9 cellular contexts compared by ENCODE assay signal in genomic region chr6:154615483-154616025, GRCh38.
DNase-seq lines count a peak whose midpoint lies in the region; ATAC-seq and TF ChIP-seq lines count a peak whose summit lies in the region.
"Had no signal": no experiment of that assay in that cellular context is flagged by ENCODE, and none has a peak within 500 bp of the region (broad histone marks: within the 10 kb centered on the region; RNA-seq: fewer than 3 reads in every experiment).

No MANE protein-coding gene starts in this region.

- peaks cover 4% of the 10 kb centered on the region for H3K4me1 Mint-ChIP-seq in T-helper 2 cell treated with Interferon-gamma antibody and Interleukin-4, amounts not matched to agents 5 μg/mL and 100 μg/mL, for 36 hours (ENCODE audit: low read depth)

- H3K27ac ChIP-seq in esophagus squamous epithelium, result no peak overlapping the region

- H3K27me3 Mint-ChIP-seq in T-helper 2 cell treated with Interferon-gamma antibody and Interleukin-4, amounts not matched to agents 5 μg/mL and 100 μg/mL, for 36 hours (ENCODE audit: low read depth), result peaks cover 2% of the 10 kb centered on the region

- intact Hi-C loops in esophagus squamous epithelium (cut with DNase I), result no loop called here

- no peak overlapping the region for H3K27ac Mint-ChIP-seq in T-helper 2 cell treated with Interferon-gamma antibody and Interleukin-4, amounts not matched to agents 5 μg/mL and 100 μg/mL, for 36 hours

- no peak overlapping the region for H3K4me3 ChIP-seq in cardiac fibroblast (replicated peaks in 1 of 2; ENCODE audit: low read depth in 2 of 2, low read length in 2 of 2)
- H3K4me3 ChIP-seq in esophagus squamous epithelium, result no peak overlapping the region
- H3K4me3 ChIP-seq: GM12878 had no signal

- TF ChIP-seq CTCF in cardiac fibroblast (IDR thresholded peaks at IDR 0.05; ENCODE audit: low read depth, low read length) (no peak), esophagus squamous epithelium (IDR thresholded peaks at IDR 0.05) (no peak)

- H3K4me3 Mint-ChIP-seq in T-helper 2 cell treated with Interferon-gamma antibody and Interleukin-4, amounts not matched to agents 5 μg/mL and 100 μg/mL, for 36 hours, result no peak overlapping the region

- ATAC-seq in GM18505 (IDR thresholded peaks at IDR 0.05; ENCODE audit: unreplicated experiment), result no peak
- ATAC-seq: GM12878 had no signal

- H3K36me3 Mint-ChIP-seq in T-helper 2 cell treated with Interferon-gamma antibody and Interleukin-4, amounts not matched to agents 5 μg/mL and 100 μg/mL, for 36 hours (ENCODE audit: low read depth), result no peaks in the 10 kb centered on the region

- H3K4me1 ChIP-seq in esophagus squamous epithelium, result peaks cover 0 to 10% (median 0%) of the 10 kb centered on the region in 3 donors

- no peaks in the 10 kb centered on the region for H3K9me3 Mint-ChIP-seq in T-helper 2 cell treated with Interferon-gamma antibody and Interleukin-4, amounts not matched to agents 5 μg/mL and 100 μg/mL, for 36 hours

- no peak for TF ChIP-seq POLR2A in esophagus squamous epithelium (IDR thresholded peaks at IDR 0.05)
- no peak for TF ChIP-seq POLR2A in GM18505 (IDR thresholded peaks at IDR 0.05; ENCODE audit: borderline replicate concordance, extremely low read depth, insufficient read depth, insufficient read length)

- no peaks in the 10 kb centered on the region for H3K27me3 ChIP-seq in esophagus squamous epithelium

- WGBS in esophagus squamous epithelium, 2 donors, result 65 to 72% methylated on average over 12 to 14 of the region's 16 CpGs

- DNase-seq in EH (ENCODE audit: low read depth), result peak; percentile 38
- peak; percentile 93 for DNase-seq in NCI-H2196 treated with DMSO at 0.1 percent for 48 hours (lab: John Stamatoyannopoulos, UW; ENCODE audit: unreplicated experiment)
- peak; percentile 64 to 88 for DNase-seq in cardiac fibroblast (ENCODE audit: low read depth in 2 of 2)
- DNase-seq in medulla oblongata (ENCODE audit: extremely low spot score), result peak; percentile 41
- no peak for DNase-seq in T-helper 2 cell treated with Interferon-gamma antibody and Interleukin-4, amounts not matched to agents 5 μg/mL and 100 μg/mL, for 36 hours (ENCODE audit: low spot score)
- DNase-seq in esophagus squamous epithelium (lab: John Stamatoyannopoulos, UW), result no peak
- DNase-seq in activated effector memory CD4-positive, alpha-beta T cell treated with Interleukin-2 at 50 U/mL for 16 hours, result no peak

- H3K36me3 ChIP-seq in esophagus squamous epithelium, result no peaks in the 10 kb centered on the region

- no peaks in the 10 kb centered on the region for H3K9me3 ChIP-seq in esophagus squamous epithelium

Comparison
In these comparisons a context has a peak if more than half of its experiments do, and no peak if none do; other contexts are left out.
1. DNase-seq: peak in EH (single experiment), NCI-H2196 treated with DMSO at 0.1 percent for 48 hours (single experiment), cardiac fibroblast (2 of 2) and medulla oblongata (single experiment); none in T-helper 2 cell treated with Interferon-gamma antibody and Interleukin-4, amounts not matched to agents 5 μg/mL and 100 μg/mL, for 36 hours (single experiment), esophagus squamous epithelium (single experiment) and activated effector memory CD4-positive, alpha-beta T cell treated with Interleukin-2 at 50 U/mL for 16 hours (single experiment).